1 cellular context compared by ENCODE assay signal in the genomic region with DNA sequence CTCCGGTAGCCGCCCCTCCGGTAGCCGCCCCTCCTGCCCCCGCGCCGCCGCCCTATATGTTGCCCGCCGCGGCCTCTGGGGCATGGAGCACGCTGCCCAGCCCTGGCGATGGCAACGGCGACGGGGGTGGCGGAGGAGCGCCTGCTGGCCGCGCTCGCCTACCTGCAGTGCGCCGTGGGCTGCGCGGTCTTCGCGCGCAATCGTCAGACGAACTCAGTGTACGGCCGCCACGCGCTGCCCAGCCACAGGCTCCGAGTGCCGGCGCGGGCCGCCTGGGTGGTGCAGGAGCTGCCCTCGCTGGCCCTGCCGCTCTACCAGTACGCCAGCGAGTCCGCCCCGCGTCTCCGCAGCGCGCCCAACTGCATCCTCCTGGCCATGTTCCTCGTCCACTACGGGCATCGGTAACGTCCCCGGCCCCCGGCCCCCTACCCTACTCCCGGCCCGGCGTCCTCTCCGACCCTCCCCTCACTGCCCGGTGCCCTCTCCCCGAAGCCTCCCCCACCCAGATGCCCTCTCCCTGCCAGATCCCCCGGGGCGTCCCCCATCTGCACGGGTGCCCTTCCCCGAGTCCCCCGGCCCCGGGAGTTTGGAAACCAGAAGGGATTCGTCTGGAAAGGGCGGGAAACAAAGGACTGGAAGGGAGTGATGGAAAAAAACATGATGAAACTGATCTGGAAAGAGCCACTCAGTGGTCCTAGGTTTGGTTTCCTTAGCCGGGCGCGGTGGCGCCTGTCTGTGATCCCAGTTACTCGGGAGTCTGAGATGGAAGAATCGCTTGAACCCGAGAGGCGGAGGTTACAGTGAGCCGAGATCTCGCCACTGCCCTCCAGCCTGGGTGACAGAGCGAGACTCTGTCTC.
TF ChIP-seq lines count a peak whose summit lies in the region.

No MANE protein-coding gene starts in this region.

TF ChIP-seq in GM23338, 12 proteins besides CTCF, POLR2A, EP300 and RAD21 (continued from another document):
- TF ChIP-seq, protein P1, sequence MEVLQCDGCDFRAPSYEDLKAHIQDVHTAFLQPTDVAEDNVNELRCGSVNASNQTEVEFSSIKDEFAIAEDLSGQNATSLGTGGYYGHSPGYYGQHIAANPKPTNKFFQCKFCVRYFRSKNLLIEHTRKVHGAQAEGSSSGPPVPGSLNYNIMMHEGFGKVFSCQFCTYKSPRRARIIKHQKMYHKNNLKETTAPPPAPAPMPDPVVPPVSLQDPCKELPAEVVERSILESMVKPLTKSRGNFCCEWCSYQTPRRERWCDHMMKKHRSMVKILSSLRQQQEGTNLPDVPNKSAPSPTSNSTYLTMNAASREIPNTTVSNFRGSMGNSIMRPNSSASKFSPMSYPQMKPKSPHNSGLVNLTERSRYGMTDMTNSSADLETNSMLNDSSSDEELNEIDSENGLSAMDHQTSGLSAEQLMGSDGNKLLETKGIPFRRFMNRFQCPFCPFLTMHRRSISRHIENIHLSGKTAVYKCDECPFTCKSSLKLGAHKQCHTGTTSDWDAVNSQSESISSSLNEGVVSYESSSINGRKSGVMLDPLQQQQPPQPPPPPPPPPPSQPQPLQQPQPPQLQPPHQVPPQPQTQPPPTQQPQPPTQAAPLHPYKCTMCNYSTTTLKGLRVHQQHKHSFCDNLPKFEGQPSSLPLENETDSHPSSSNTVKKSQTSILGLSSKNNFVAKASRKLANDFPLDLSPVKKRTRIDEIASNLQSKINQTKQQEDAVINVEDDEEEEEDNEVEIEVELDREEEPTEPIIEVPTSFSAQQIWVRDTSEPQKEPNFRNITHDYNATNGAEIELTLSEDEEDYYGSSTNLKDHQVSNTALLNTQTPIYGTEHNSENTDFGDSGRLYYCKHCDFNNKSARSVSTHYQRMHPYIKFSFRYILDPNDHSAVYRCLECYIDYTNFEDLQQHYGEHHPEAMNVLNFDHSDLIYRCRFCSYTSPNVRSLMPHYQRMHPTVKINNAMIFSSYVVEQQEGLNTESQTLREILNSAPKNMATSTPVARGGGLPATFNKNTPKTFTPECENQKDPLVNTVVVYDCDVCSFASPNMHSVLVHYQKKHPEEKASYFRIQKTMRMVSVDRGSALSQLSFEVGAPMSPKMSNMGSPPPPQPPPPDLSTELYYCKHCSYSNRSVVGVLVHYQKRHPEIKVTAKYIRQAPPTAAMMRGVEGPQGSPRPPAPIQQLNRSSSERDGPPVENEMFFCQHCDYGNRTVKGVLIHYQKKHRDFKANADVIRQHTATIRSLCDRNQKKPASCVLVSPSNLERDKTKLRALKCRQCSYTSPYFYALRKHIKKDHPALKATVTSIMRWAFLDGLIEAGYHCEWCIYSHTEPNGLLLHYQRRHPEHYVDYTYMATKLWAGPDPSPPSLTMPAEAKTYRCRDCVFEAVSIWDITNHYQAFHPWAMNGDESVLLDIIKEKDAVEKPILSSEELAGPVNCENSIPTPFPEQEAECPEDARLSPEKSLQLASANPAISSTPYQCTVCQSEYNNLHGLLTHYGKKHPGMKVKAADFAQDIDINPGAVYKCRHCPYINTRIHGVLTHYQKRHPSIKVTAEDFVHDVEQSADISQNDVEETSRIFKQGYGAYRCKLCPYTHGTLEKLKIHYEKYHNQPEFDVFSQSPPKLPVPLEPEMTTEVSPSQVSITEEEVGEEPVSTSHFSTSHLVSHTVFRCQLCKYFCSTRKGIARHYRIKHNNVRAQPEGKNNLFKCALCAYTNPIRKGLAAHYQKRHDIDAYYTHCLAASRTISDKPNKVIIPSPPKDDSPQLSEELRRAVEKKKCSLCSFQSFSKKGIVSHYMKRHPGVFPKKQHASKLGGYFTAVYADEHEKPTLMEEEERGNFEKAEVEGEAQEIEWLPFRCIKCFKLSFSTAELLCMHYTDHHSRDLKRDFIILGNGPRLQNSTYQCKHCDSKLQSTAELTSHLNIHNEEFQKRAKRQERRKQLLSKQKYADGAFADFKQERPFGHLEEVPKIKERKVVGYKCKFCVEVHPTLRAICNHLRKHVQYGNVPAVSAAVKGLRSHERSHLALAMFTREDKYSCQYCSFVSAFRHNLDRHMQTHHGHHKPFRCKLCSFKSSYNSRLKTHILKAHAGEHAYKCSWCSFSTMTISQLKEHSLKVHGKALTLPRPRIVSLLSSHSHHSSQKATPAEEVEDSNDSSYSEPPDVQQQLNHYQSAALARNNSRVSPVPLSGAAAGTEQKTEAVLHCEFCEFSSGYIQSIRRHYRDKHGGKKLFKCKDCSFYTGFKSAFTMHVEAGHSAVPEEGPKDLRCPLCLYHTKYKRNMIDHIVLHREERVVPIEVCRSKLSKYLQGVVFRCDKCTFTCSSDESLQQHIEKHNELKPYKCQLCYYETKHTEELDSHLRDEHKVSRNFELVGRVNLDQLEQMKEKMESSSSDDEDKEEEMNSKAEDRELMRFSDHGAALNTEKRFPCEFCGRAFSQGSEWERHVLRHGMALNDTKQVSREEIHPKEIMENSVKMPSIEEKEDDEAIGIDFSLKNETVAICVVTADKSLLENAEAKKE (CRISPR knock-in tag; IDR thresholded peaks at IDR 0.05): no peak
- no peak for TF ChIP-seq JUNB (IDR thresholded peaks at IDR 0.05; ENCODE audit: unreplicated experiment)
- TF ChIP-seq EZH2phosphoT487 (IDR thresholded peaks at IDR 0.05; ENCODE audit: unreplicated experiment): no peak
- TF ChIP-seq, protein P2, sequence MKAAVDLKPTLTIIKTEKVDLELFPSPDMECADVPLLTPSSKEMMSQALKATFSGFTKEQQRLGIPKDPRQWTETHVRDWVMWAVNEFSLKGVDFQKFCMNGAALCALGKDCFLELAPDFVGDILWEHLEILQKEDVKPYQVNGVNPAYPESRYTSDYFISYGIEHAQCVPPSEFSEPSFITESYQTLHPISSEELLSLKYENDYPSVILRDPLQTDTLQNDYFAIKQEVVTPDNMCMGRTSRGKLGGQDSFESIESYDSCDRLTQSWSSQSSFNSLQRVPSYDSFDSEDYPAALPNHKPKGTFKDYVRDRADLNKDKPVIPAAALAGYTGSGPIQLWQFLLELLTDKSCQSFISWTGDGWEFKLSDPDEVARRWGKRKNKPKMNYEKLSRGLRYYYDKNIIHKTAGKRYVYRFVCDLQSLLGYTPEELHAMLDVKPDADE (IDR thresholded peaks at IDR 0.05): no peak
